In genomic region chr6:155181498-155181897, GRCh38 we compare ENCODE assay signal across 11 cellular contexts.
DNase-seq lines count a peak whose midpoint lies in the region; ATAC-seq lines count a peak whose summit lies in the region.
"Had no signal": no experiment of that assay in that cellular context is flagged by ENCODE, and none has a peak within 500 bp of the region (broad histone marks: within the 10 kb centered on the region; RNA-seq: fewer than 3 reads in every experiment).

No MANE protein-coding gene starts in this region.

- H3K4me3 Mint-ChIP-seq in memory B cell = no peak overlapping the region
- no peak overlapping the region for H3K4me3 Mint-ChIP-seq in naive thymus-derived CD8-positive, alpha-beta T cell

- H3K27ac Mint-ChIP-seq in memory B cell = peak overlapping the region; percentile 84
- H3K27ac Mint-ChIP-seq in naive thymus-derived CD8-positive, alpha-beta T cell = no peak overlapping the region
- H3K27ac Mint-ChIP-seq in activated naive CD4-positive, alpha-beta T cell treated with anti-CD3 and anti-CD28 coated beads, Interleukin-2, amount 50 U/mL, for 72 hours = peak overlapping the region in 1 of 2 donors; percentile 9

- no peaks in the 10 kb centered on the region for H3K36me3 Mint-ChIP-seq in memory B cell
- no peaks in the 10 kb centered on the region for H3K36me3 Mint-ChIP-seq in naive thymus-derived CD8-positive, alpha-beta T cell
- peaks cover 0 to 5% of the 10 kb centered on the region in 2 donors for H3K36me3 Mint-ChIP-seq in activated naive CD4-positive, alpha-beta T cell treated with anti-CD3 and anti-CD28 coated beads, Interleukin-2, amount 50 U/mL, for 72 hours

- POLR2A ChIA-PET in naive thymus-derived CD8-positive, alpha-beta T cell (lab: Charles Lee) = interaction anchor here (0.5 kb wide), 1 partner anchor 23 kb away, joined by 4 read pairs; no protein-coding TSS in a partner anchor

- H3K4me1 Mint-ChIP-seq in memory B cell = peaks cover 36% of the 10 kb centered on the region
- no peaks in the 10 kb centered on the region for H3K4me1 Mint-ChIP-seq in naive thymus-derived CD8-positive, alpha-beta T cell

- no peaks in the 10 kb centered on the region for H3K9me3 Mint-ChIP-seq in memory B cell
- no peaks in the 10 kb centered on the region for H3K9me3 Mint-ChIP-seq in naive thymus-derived CD8-positive, alpha-beta T cell
- no peaks in the 10 kb centered on the region for H3K9me3 Mint-ChIP-seq in activated naive CD4-positive, alpha-beta T cell treated with anti-CD3 and anti-CD28 coated beads, Interleukin-2, amount 50 U/mL, for 72 hours

- ATAC-seq in GM18870 (IDR thresholded peaks at IDR 0.05; ENCODE audit: unreplicated experiment) (peak; percentile 87), GM21619 (IDR thresholded peaks at IDR 0.05; ENCODE audit: unreplicated experiment) (peak; percentile 53), HG03280 (IDR thresholded peaks at IDR 0.05; ENCODE audit: unreplicated experiment) (peak; percentile 59), memory B cell (ENCODE audit: low read depth) (peak; percentile 75), esophagus mucosa (no peak)
- ATAC-seq in naive thymus-derived CD8-positive, alpha-beta T cell = no peak
- ATAC-seq in activated naive CD4-positive, alpha-beta T cell treated with anti-CD3 and anti-CD28 coated beads, Interleukin-2, amount 50 U/mL, for 72 hours = no peak

- H3K27me3 Mint-ChIP-seq in memory B cell = no peaks in the 10 kb centered on the region
- no peaks in the 10 kb centered on the region for H3K27me3 Mint-ChIP-seq in naive thymus-derived CD8-positive, alpha-beta T cell

- peak in 1 of 2 donors; percentile 48 for DNase-seq in memory B cell (ENCODE audit: low spot score in 2 of 2)
- no peak for DNase-seq in naive thymus-derived CD8-positive, alpha-beta T cell
- no peak for DNase-seq in activated naive CD4-positive, alpha-beta T cell treated with anti-CD3 and anti-CD28 coated beads, Interleukin-2, amount 50 U/mL, for 72 hours (ENCODE audit: low spot score in 2 of 2)
- DNase-seq: DMS 273 treated with DMSO at 0.1 percent for 48 hours, H7, NCI-H1436, Peyer's patch had no signal

Comparison
In these comparisons a context has a peak if more than half of its experiments do, and no peak if none do; other contexts are left out.
1. ATAC-seq: peak in GM18870 (single experiment), GM21619 (single experiment), HG03280 (single experiment) and memory B cell (single experiment); none in naive thymus-derived CD8-positive, alpha-beta T cell (0 of 2), esophagus mucosa (single experiment) and activated naive CD4-positive, alpha-beta T cell treated with anti-CD3 and anti-CD28 coated beads, Interleukin-2, amount 50 U/mL, for 72 hours (0 of 2).